ENCODE assay signal across 8 cellular contexts in genomic region chr3:128969993-128970740, GRCh38. TPM values are rescaled to one million over a fixed set of nuclear protein-coding genes. Genes with fewer than 3 reads are reported as not detected.
A peak's percentile ranks its signal among the peaks of the same experiment; 100 is the strongest.
DNase-seq lines count a peak whose midpoint lies in the region; ATAC-seq, FAIRE-seq and TF ChIP-seq lines count a peak whose summit lies in the region.

No MANE protein-coding gene starts in this region.

- in situ Hi-C loops in GM13977 (cut with MboI; ENCODE audit: low pct_unique_long_range_greater_than_20kb, low sequenced_read_pairs, unreplicated experiment), result no loop called here

- H3K4me3 ChIP-seq in dorsolateral prefrontal cortex, result no peak overlapping the region

- no peak for ATAC-seq in GM21447 (IDR thresholded peaks at IDR 0.05; ENCODE audit: unreplicated experiment)

- H3K27ac Mint-ChIP-seq in activated CD4-positive, alpha-beta T cell treated with anti-CD3 and anti-CD28 coated beads, Interleukin-2, amount 10 ng/mL, durations not matched to agents 7 days and 5 days, result no peak overlapping the region

- intact Hi-C loops in dorsolateral prefrontal cortex (cut with DNase I), result loop anchor here (2.0 to 10.0 kb wide), 4 partner anchors 115 to 342 kb away; partner anchors contain the start of gene COPG1 (in 1 of the 2)

- H3K27me3 Mint-ChIP-seq in activated CD4-positive, alpha-beta T cell treated with anti-CD3 and anti-CD28 coated beads, Interleukin-2, amount 10 ng/mL, durations not matched to agents 7 days and 5 days, result peaks cover 4% of the 10 kb centered on the region

- H3K9me3 Mint-ChIP-seq in activated CD4-positive, alpha-beta T cell treated with anti-CD3 and anti-CD28 coated beads, Interleukin-2, amount 10 ng/mL, durations not matched to agents 7 days and 5 days, result no peaks in the 10 kb centered on the region

- no peak overlapping the region for H3K4me3 Mint-ChIP-seq in activated CD4-positive, alpha-beta T cell treated with anti-CD3 and anti-CD28 coated beads, Interleukin-2, amount 10 ng/mL, durations not matched to agents 7 days and 5 days

- H3K27me3 ChIP-seq in dorsolateral prefrontal cortex, result no peaks in the 10 kb centered on the region

- H3K4me1 Mint-ChIP-seq in activated CD4-positive, alpha-beta T cell treated with anti-CD3 and anti-CD28 coated beads, Interleukin-2, amount 10 ng/mL, durations not matched to agents 7 days and 5 days, result peaks cover 13% of the 10 kb centered on the region

- peak; percentile 48 for FAIRE-seq in A204.1 (lab: Jason Lieb, UNC)

- DNase-seq in GM13977 (ENCODE audit: low spot score) (peak; percentile 68), NCI-H460 (ENCODE audit: extremely low read depth, low read depth) (peak; percentile 16), dorsolateral prefrontal cortex (peak in 4 of 10 donors; percentile 28 to 52 (median 32)), midbrain (lab: John Stamatoyannopoulos, UW) (peak; percentile 34)
- DNase-seq in activated CD4-positive, alpha-beta T cell treated with anti-CD3 and anti-CD28 coated beads, Interleukin-2, amount 10 ng/mL, durations not matched to agents 7 days and 5 days, result peak; percentile 76
- DNase-seq in stimulated activated naive CD4-positive, alpha-beta T cell treated with Interleukin-2 at 50 U/mL for 16 hours (lab: John Stamatoyannopoulos, UW), result peak; percentile 51

- TF ChIP-seq CTCF in GM13977 (IDR thresholded peaks at IDR 0.05; ENCODE audit: extremely low read depth, insufficient read depth, missing control alignments) (peak; percentile 93), dorsolateral prefrontal cortex (IDR thresholded peaks at IDR 0.05 in 54 of 56, conservative IDR thresholded peaks at IDR 0.05 in 2 of 56; ENCODE audit: low read depth in 1 of 56, partially characterized antibody in 56 of 56) (peak; percentile 47 to 95 (median 87))

- no peaks in the 10 kb centered on the region for H3K36me3 Mint-ChIP-seq in activated CD4-positive, alpha-beta T cell treated with anti-CD3 and anti-CD28 coated beads, Interleukin-2, amount 10 ng/mL, durations not matched to agents 7 days and 5 days (ENCODE audit: low read depth)

- H3K27ac ChIP-seq in dorsolateral prefrontal cortex, result no peak overlapping the region

- CTCF ChIA-PET in activated CD4-positive, alpha-beta T cell treated with anti-CD3 and anti-CD28 coated beads, Interleukin-2, amount 10 ng/mL, durations not matched to agents 7 days and 5 days (lab: Charles Lee), result interaction anchor here (0.6 to 4.6 kb wide), 45 partner anchors 10 to 857 kb away, joined by 3 to 29 read pairs (median 4); partner anchors contain the start of genes ACAD9 and CFAP92

- POLR2A ChIA-PET in activated CD4-positive, alpha-beta T cell treated with anti-CD3 and anti-CD28 coated beads, Interleukin-2, amount 10 ng/mL, durations not matched to agents 7 days and 5 days (lab: Charles Lee), result interaction anchor here (0.6 to 1.0 kb wide), 6 partner anchors 28 to 281 kb away, joined by 3 to 18 read pairs (median 4); no protein-coding TSS in a partner anchor

RNA-seq across cellular contexts. Expression of gene CFAP92, which starts 23.7 kb away (rescaled TPM):
- 0.42 TPM in 1 of 2 replicates, not detected in the other for total RNA-seq in NCI-H460 (2014; rRNA removed; shearing (Covaris generic))
- polyA plus RNA-seq in NCI-H460 (2014; cell fraction: nucleus; rRNA removed), result 0.58 TPM in 1 of 2 replicates, not detected in the other
- under 1 TPM in 1 of 2 experiments, not detected in 1; 0.10 TPM for total RNA-seq in activated CD4-positive, alpha-beta T cell treated with anti-CD3 and anti-CD28 coated beads, Interleukin-2, amount 10 ng/mL, durations not matched to agents 7 days and 5 days
- total RNA-seq in dorsolateral prefrontal cortex, result 10 to 100 TPM in 18 of 120 experiments, 1 to 10 TPM in 102; 1.7 to 13.7 (median 6.6) TPM

RNA-seq across cellular contexts. Expression of gene EFCC1, which starts 30.9 kb away (rescaled TPM):
- not detected in 2 replicates for total RNA-seq in NCI-H460 (2014; rRNA removed; shearing (Covaris generic))
- polyA plus RNA-seq in NCI-H460 (2014; cell fraction: nucleus; rRNA removed), result not detected in 2 replicates
- under 1 TPM in 1 of 2 experiments, not detected in 1; 0.07 TPM for total RNA-seq in activated CD4-positive, alpha-beta T cell treated with anti-CD3 and anti-CD28 coated beads, Interleukin-2, amount 10 ng/mL, durations not matched to agents 7 days and 5 days
- 1 to 10 TPM in 98 of 120 experiments, under 1 TPM in 22; 0.59 to 4.3 (median 1.5) TPM for total RNA-seq in dorsolateral prefrontal cortex
